ENCODE assay signal across 9 cellular contexts in genomic region chr9:91419222-91420191, GRCh38. TPM values are rescaled to one million over a fixed set of nuclear protein-coding genes. Genes with fewer than 3 reads are reported as not detected.
DNase-seq lines count a peak whose midpoint lies in the region; ATAC-seq and TF ChIP-seq lines count a peak whose summit lies in the region.
"Had no signal": no experiment of that assay in that cellular context is flagged by ENCODE, and none has a peak within 500 bp of the region (broad histone marks: within the 10 kb centered on the region; RNA-seq: fewer than 3 reads in every experiment).

No MANE protein-coding gene starts in this region.

- H3K4me1 ChIP-seq in ACC112 (ENCODE audit: control insufficient read depth, insufficient read depth, low read length, unreplicated experiment) (peaks cover 42% of the 10 kb centered on the region), right cardiac atrium (ENCODE audit: control insufficient read depth, insufficient read depth, low read length) (peaks cover 10% of the 10 kb centered on the region), stomach (peaks cover 12 to 74% (median 47%) of the 10 kb centered on the region in 4 donors)

- H3K27me3 ChIP-seq in ACC112 (ENCODE audit: insufficient read depth, low read length) (no peaks in the 10 kb centered on the region), right cardiac atrium (ENCODE audit: control insufficient read depth, insufficient read depth) (no peaks in the 10 kb centered on the region), stomach (peaks cover 0 to 5% (median 0%) of the 10 kb centered on the region in 3 donors)
- H3K27me3 ChIP-seq: cardiac muscle cell had no signal

- no peak for ATAC-seq in right cardiac atrium
- ATAC-seq in HG03108 (IDR thresholded peaks at IDR 0.05; ENCODE audit: unreplicated experiment), result no peak

- H3K27ac ChIP-seq in ACC112 (ENCODE audit: low read depth, low read length) (peak overlapping the region; percentile 99), right cardiac atrium (ENCODE audit: low read length) (peak overlapping the region; percentile 76), stomach (peak overlapping the region in 4 of 5 donors; percentile 43 to 99 (median 96))

- 62% methylated on average over 10 of the region's 10 CpGs for WGBS in right cardiac atrium
- 58 to 65% (median 63%) methylated on average over 10 of the region's 10 CpGs for WGBS in stomach, 5 donors

- TF ChIP-seq POLR2A in stomach (IDR thresholded peaks at IDR 0.05), result no peak

- TF ChIP-seq CTCF in stomach (IDR thresholded peaks at IDR 0.05), result no peak

- H3K9me3 ChIP-seq in right cardiac atrium (ENCODE audit: control insufficient read depth, low read length) (no peaks in the 10 kb centered on the region), stomach (no peaks in the 10 kb centered on the region)

- no peak for TF ChIP-seq EP300 in stomach (IDR thresholded peaks at IDR 0.05)

- H3K4me3 ChIP-seq in ACC112 (ENCODE audit: low read depth, low read length) (peak overlapping the region; percentile 98), right cardiac atrium (ENCODE audit: low read length) (no peak overlapping the region), stomach (peak overlapping the region in 2 of 4 donors; percentile 27 to 73)

- peak; percentile 87 for DNase-seq in HT1080 (ENCODE audit: low read depth)
- peak; percentile 51 to 65 for DNase-seq in activated T-cell treated with anti-CD3 and anti-CD28 coated beads, Interleukin-2, amount 50 U/mL, for 48 hours
- DNase-seq in right cardiac atrium, result peak in 1 of 3 donors; percentile 71
- DNase-seq in stomach, result peak; percentile 53
- no peak for DNase-seq in SHP77 treated with DMSO at 0.1 percent for 48 hours (lab: John Stamatoyannopoulos, UW)
- no peak for DNase-seq in superior temporal gyrus (ENCODE audit: extremely low spot score)

- H3K36me3 ChIP-seq in ACC112 (ENCODE audit: insufficient read depth, low read length), result no peaks in the 10 kb centered on the region
- H3K36me3 ChIP-seq in stomach, result no peaks in the 10 kb centered on the region
- H3K36me3 ChIP-seq: cardiac muscle cell had no signal

- intact Hi-C loops in right cardiac atrium (cut with DNase I), result loop anchor here (5.0 to 10.0 kb wide), 6 partner anchors 55 to 385 kb away; partner anchors contain the start of gene AUH (in 2 of the 4)
- intact Hi-C loops in stomach (cut with DNase I; ENCODE audit: low total_unique reads), result loop anchor here (10.0 kb wide), 1 partner anchor 55 kb away; the partner anchor contains the start of gene AUH

- no peak overlapping the region for H2AFZ ChIP-seq in ACC112 (ENCODE audit: low read length, unreplicated experiment)

- peaks cover 84% of the 10 kb centered on the region for H3K79me2 ChIP-seq in ACC112 (ENCODE audit: control insufficient read depth, insufficient read depth, low read length, unreplicated experiment)

RNA-seq across cellular contexts. Expression of gene NFIL3, which starts 4.1 kb away (rescaled TPM):
- 5.9 and 6.1 TPM in 2 replicates for total RNA-seq in HT1080 (2014; rRNA removed; shearing (Covaris generic))
- 10.5 and 14.6 TPM in 2 replicates for polyA plus RNA-seq in HT1080 (2015; cell fraction: cytosol; rRNA removed)
- polyA plus RNA-seq in HT1080 (2015; cell fraction: nucleus; rRNA removed), result 13.4 and 15.3 TPM in 2 replicates
- total RNA-seq in right cardiac atrium (10 to 100 TPM; 26.7 to 44.5 (median 32.2) TPM), stomach (10 to 100 TPM in 3 of 5 donors, 1 to 10 TPM in 1, not detected in 1; 8.0 to 39.7 (median 17.5) TPM)
- polyA plus RNA-seq in right cardiac atrium (43.7 TPM), stomach (10 to 100 TPM; 21.2 to 21.9 (median 21.7) TPM)

RNA-seq across cellular contexts. Expression of gene AUH, which starts 57.8 kb away (rescaled TPM):
- total RNA-seq in HT1080 (2014; rRNA removed; shearing (Covaris generic)), result 12.0 and 16.8 TPM in 2 replicates
- 7.8 and 8.7 TPM in 2 replicates for polyA plus RNA-seq in HT1080 (2015; cell fraction: cytosol; rRNA removed)
- 22.8 and 23.6 TPM in 2 replicates for polyA plus RNA-seq in HT1080 (2015; cell fraction: nucleus; rRNA removed)
- total RNA-seq in right cardiac atrium (10 to 100 TPM; 19.1 to 29.0 (median 24.8) TPM), stomach (100 to 1,000 TPM in 1 of 5 donors, 10 to 100 TPM in 2, 1 to 10 TPM in 2; 5.8 to 331 (median 30.3) TPM)
- polyA plus RNA-seq in right cardiac atrium (28.9 TPM), stomach (10 to 100 TPM; 17.2 to 27.1 (median 22.0) TPM)

Comparison
In these comparisons a context has a peak if more than half of its experiments do, and no peak if none do; other contexts are left out.
1. DNase-seq: peak in HT1080 (single experiment), activated T-cell treated with anti-CD3 and anti-CD28 coated beads, Interleukin-2, amount 50 U/mL, for 48 hours (2 of 2) and stomach (single experiment); none in SHP77 treated with DMSO at 0.1 percent for 48 hours (single experiment) and superior temporal gyrus (single experiment).
2. Peak in every context shown above with its lines, with median percentiles within 50 percentile points of each other: H3K27ac ChIP-seq.